In the genomic region with DNA sequence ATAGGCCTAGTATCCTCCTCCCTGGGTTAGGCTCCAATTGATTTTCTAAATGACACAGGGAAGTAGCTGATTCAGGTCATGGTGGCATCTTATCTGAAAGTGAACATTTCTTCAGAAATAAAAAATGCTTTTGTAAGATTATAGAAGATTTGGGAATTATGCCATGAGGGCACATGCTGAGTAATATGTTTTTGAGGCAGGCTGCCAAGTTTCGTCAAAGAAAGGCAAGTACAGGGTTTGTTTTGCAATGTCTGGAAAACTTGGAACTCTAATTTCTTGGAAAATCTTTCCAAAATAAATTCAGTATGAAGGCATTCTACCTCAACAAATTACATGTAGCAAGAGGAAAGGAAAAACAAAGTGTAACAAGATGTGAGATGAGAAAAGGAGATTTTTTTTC, we compare ENCODE assay signal across 13 cellular contexts.
DNase-seq lines count a peak whose midpoint lies in the region; ATAC-seq lines count a peak whose summit lies in the region.
"Had no signal": no experiment of that assay in that cellular context is flagged by ENCODE, and none has a peak within 500 bp of the region (broad histone marks: within the 10 kb centered on the region; RNA-seq: fewer than 3 reads in every experiment).

No MANE protein-coding gene starts in this region.

- no peak overlapping the region for H3K4me3 ChIP-seq in adipocyte (ENCODE audit: low read length)
- H3K4me3 ChIP-seq: Peyer's patch had no signal

- H3K27me3 ChIP-seq in adipocyte (replicated peaks; ENCODE audit: control insufficient read depth, insufficient read depth, low read length): no peaks in the 10 kb centered on the region
- H3K27me3 ChIP-seq: Peyer's patch had no signal

- H3K9ac ChIP-seq in adipocyte (ENCODE audit: low read length): no peak overlapping the region

- DNase-seq in Ammon's horn (ENCODE audit: low spot score) (peak; percentile 14), adipocyte (ENCODE audit: low read depth) (peak; percentile 96), fibroblast of peridontal ligament (ENCODE audit: extremely low read depth) (peak; percentile 93), pulmonary artery endothelial cell (ENCODE audit: low read depth, low spot score) (peak; percentile 39), NOMO-1 treated with dmso at 0.1 percent for 144 hours (lab: John Stamatoyannopoulos, UW; ENCODE audit: unreplicated experiment) (no peak)
- DNase-seq in stimulated activated naive CD8-positive, alpha-beta T cell treated with anti-CD3 and anti-CD28 coated beads, Interleukin-15, Interleukin-2, amounts not matched to agents 100 U/mL and 50 U/mL, for 24 hours: no peak
- DNase-seq: CD4-positive, CD25-positive, alpha-beta regulatory T cell; NCI-H2107; trophoblast cell had no signal

- H3K36me3 ChIP-seq in adipocyte (ENCODE audit: control insufficient read depth, insufficient read depth, low read length, severe bottlenecking): no peaks in the 10 kb centered on the region
- H3K36me3 ChIP-seq: Peyer's patch had no signal

- peaks cover 16% of the 10 kb centered on the region for H3K4me1 ChIP-seq in adipocyte (ENCODE audit: control insufficient read depth, insufficient read depth, low read length)
- H3K4me1 ChIP-seq: Peyer's patch had no signal

- no peak for ATAC-seq in GM21529 (IDR thresholded peaks at IDR 0.05; ENCODE audit: unreplicated experiment)
- no peak for ATAC-seq in HG03175 (IDR thresholded peaks at IDR 0.05; ENCODE audit: unreplicated experiment)
- no peak for ATAC-seq in stimulated activated naive CD8-positive, alpha-beta T cell treated with anti-CD3 and anti-CD28 coated beads, Interleukin-15, Interleukin-2, amounts not matched to agents 100 U/mL and 50 U/mL, for 24 hours
- ATAC-seq: WTC11 had no signal

- H3K9me3 ChIP-seq in adipocyte (ENCODE audit: control insufficient read depth, low read length): no peaks in the 10 kb centered on the region
- H3K9me3 ChIP-seq: Peyer's patch had no signal

Comparison
In these comparisons a context has a peak if more than half of its experiments do, and no peak if none do; other contexts are left out.
1. DNase-seq: peak in Ammon's horn (single experiment), adipocyte (single experiment), fibroblast of peridontal ligament (single experiment) and pulmonary artery endothelial cell (single experiment); none in NOMO-1 treated with dmso at 0.1 percent for 144 hours (single experiment) and stimulated activated naive CD8-positive, alpha-beta T cell treated with anti-CD3 and anti-CD28 coated beads, Interleukin-15, Interleukin-2, amounts not matched to agents 100 U/mL and 50 U/mL, for 24 hours (single experiment).